Comparison of ENCODE assay signal across 2 cellular contexts in genomic region chr4:73451404-73451803, GRCh38.
TF ChIP-seq lines count a peak whose summit lies in the region.

No MANE protein-coding gene starts in this region.

TF ChIP-seq in H1, 55 proteins besides CTCF, POLR2A, EP300 and RAD21:
- TF ChIP-seq HDAC2 (IDR thresholded peaks at IDR 0.05; ENCODE audit: borderline replicate concordance in 1 of 2, low read depth in 2 of 2, low read length in 2 of 2) (peak in 1 of 2 experiments; percentile 29; a peak in 1 of 4 replicates), RXRA (IDR thresholded peaks at IDR 0.05; ENCODE audit: insufficient read depth, low read depth, low read length) (no peak), NANOG (IDR thresholded peaks at IDR 0.05; ENCODE audit: insufficient read depth, low read depth, low read length, poor library complexity, severe bottlenecking) (peak; percentile 93), CHD7 (IDR thresholded peaks at IDR 0.05; ENCODE audit: insufficient replicate concordance, low read length) (peak; percentile 36), CEBPB (IDR thresholded peaks at IDR 0.05; ENCODE audit: low read depth, low read length) (peak; percentile 64; the same call in 1 of the 2 replicates)

TF ChIP-seq in GM12891, 5 proteins besides CTCF, POLR2A, EP300 and RAD21 (continued from another document):
- TF ChIP-seq POU2F2 (IDR thresholded peaks at IDR 0.05; ENCODE audit: low read depth, low read length): no peak
- TF ChIP-seq POLR2AphosphoS5 (IDR thresholded peaks at IDR 0.05; ENCODE audit: low read depth, low read length): no peak
- no peak for TF ChIP-seq PAX5 (IDR thresholded peaks at IDR 0.05; ENCODE audit: insufficient read depth, low read length, severe bottlenecking)
- TF ChIP-seq TAF1 (IDR thresholded peaks at IDR 0.05; ENCODE audit: low read depth, low read length): no peak
